In genomic region chr6:31158140-31158862, GRCh38 we compare ENCODE assay signal across 8 cellular contexts. TPM values are rescaled to one million over a fixed set of nuclear protein-coding genes. Genes with fewer than 3 reads are reported as not detected.
A peak's percentile ranks its signal among the peaks of the same experiment; 100 is the strongest.
DNase-seq lines count a peak whose midpoint lies in the region; ATAC-seq and TF ChIP-seq lines count a peak whose summit lies in the region.

Gene TCF19, plus strand, starts transcription at chr6:31158589. Its CDS starts 881 bp downstream, at chr6:31159470.

- WGBS in smooth muscle cell (ENCODE audit: low lambda C conversion rate): under 1% methylated on average over 57 of the region's 65 CpGs

- peaks cover 40% of the 10 kb centered on the region for H3K4me1 Mint-ChIP-seq in WTC11

- peak within 1 kb of the TSS; percentile 96 for H3K4me3 Mint-ChIP-seq in WTC11

- H4K20me1 ChIP-seq in smooth muscle cell (ENCODE audit: low read depth): no peaks in the 10 kb centered on the region

- H3K27me3 Mint-ChIP-seq in WTC11 (ENCODE audit: low read depth): no peaks in the 10 kb centered on the region

- POLR2A ChIA-PET in WTC11 (lab: Charles Lee): interaction anchor here (0.7 to 3.6 kb wide), 6 partner anchors 12 to 253 kb away, joined by 3 to 44 read pairs (median 5); partner anchors contain the start of gene POU5F1

- peak; percentile 83 for ATAC-seq in GM19025 (IDR thresholded peaks at IDR 0.05; ENCODE audit: low read depth, unreplicated experiment)
- ATAC-seq in HG03280 (IDR thresholded peaks at IDR 0.05; ENCODE audit: unreplicated experiment): peak; percentile 89
- peak; percentile 76 for ATAC-seq in WTC11

- H2AFZ ChIP-seq in smooth muscle cell (ENCODE audit: low read depth): peak within 1 kb of the TSS; percentile 98

- no peak for TF ChIP-seq CTCF in AG09319 (IDR thresholded peaks at IDR 0.05; ENCODE audit: low read depth, low read length)
- TF ChIP-seq CTCF in WTC11 (IDR thresholded peaks at IDR 0.05): no peak
- TF ChIP-seq CTCF in cardiac fibroblast (IDR thresholded peaks at IDR 0.05; ENCODE audit: low read depth, low read length): no peak
- TF ChIP-seq CTCF in smooth muscle cell (IDR thresholded peaks at IDR 0.05; ENCODE audit: borderline replicate concordance, insufficient read depth, poor library complexity, severe bottlenecking): no peak

- H3K27ac ChIP-seq in smooth muscle cell (ENCODE audit: low read depth): no peak within 1 kb of the TSS

- peak within 1 kb of the TSS; percentile 93 for H3K27ac Mint-ChIP-seq in WTC11

- H3K4me2 ChIP-seq in smooth muscle cell: peak within 1 kb of the TSS; percentile 94

- peaks cover 41% of the 10 kb centered on the region for H3K36me3 Mint-ChIP-seq in WTC11

- DNase-seq in AG09319 (ENCODE audit: extremely low read depth, low read depth) (peak; percentile 98), NCI-H345 (lab: John Stamatoyannopoulos, UW) (peak; percentile 100), WTC11 (ENCODE audit: low spot score) (peak; percentile 99), cardiac fibroblast (ENCODE audit: low read depth in 2 of 2) (peak; percentile 100), iPS-NIHi7 (ENCODE audit: extremely low spot score) (peak; percentile 99), smooth muscle cell (lab: John Stamatoyannopoulos, UW; ENCODE audit: unreplicated experiment) (peak; percentile 96)

- H3K9ac ChIP-seq in smooth muscle cell (ENCODE audit: low read depth): peak within 1 kb of the TSS; percentile 86

- H3K4me3 ChIP-seq in cardiac fibroblast (replicated peaks in 1 of 2; ENCODE audit: low read depth in 2 of 2, low read length in 2 of 2) (peak within 1 kb of the TSS; percentile 74 to 89), smooth muscle cell (peak within 1 kb of the TSS; percentile 79)

- no peaks in the 10 kb centered on the region for H3K9me3 Mint-ChIP-seq in WTC11

- no peaks in the 10 kb centered on the region for H3K36me3 ChIP-seq in smooth muscle cell (ENCODE audit: low read depth)

- no peaks in the 10 kb centered on the region for H3K27me3 ChIP-seq in smooth muscle cell (ENCODE audit: low read depth)

- H3K9me3 ChIP-seq in smooth muscle cell (replicated peaks; ENCODE audit: low read depth): no peaks in the 10 kb centered on the region

- H3F3A ChIP-seq in smooth muscle cell (ENCODE audit: low read depth): no peaks in the 10 kb centered on the region

- no peaks in the 10 kb centered on the region for H3K79me2 ChIP-seq in smooth muscle cell (ENCODE audit: low read depth)

- H3K4me1 ChIP-seq in smooth muscle cell (ENCODE audit: low read depth): peaks cover 16% of the 10 kb centered on the region

- CTCF ChIA-PET in WTC11 (lab: Charles Lee): interaction anchor here (0.5 to 2.8 kb wide), 26 partner anchors 8 to 284 kb away, joined by 3 to 19 read pairs (median 5); no protein-coding TSS in a partner anchor

TF ChIP-seq in WTC11, 78 proteins besides CTCF, POLR2A, EP300 and RAD21 (continues in another document):
- TF ChIP-seq GABPB1 (CRISPR knock-in tag; IDR thresholded peaks at IDR 0.05): peak; percentile 83
- TF ChIP-seq FOXP1 (CRISPR knock-in tag; IDR thresholded peaks at IDR 0.05; ENCODE audit: borderline replicate concordance): no peak
- no peak for TF ChIP-seq MAX (CRISPR knock-in tag; IDR thresholded peaks at IDR 0.05)
- TF ChIP-seq ELF4 (CRISPR knock-in tag; IDR thresholded peaks at IDR 0.05; ENCODE audit: low read depth): no peak
- no peak for TF ChIP-seq ZNF232 (CRISPR knock-in tag; IDR thresholded peaks at IDR 0.05)
- no peak for TF ChIP-seq IRF2 (CRISPR knock-in tag; IDR thresholded peaks at IDR 0.05; ENCODE audit: borderline replicate concordance, low read depth)
- peak; percentile 60; the same call in 1 of the 2 replicates for TF ChIP-seq FOXK1 (CRISPR knock-in tag; IDR thresholded peaks at IDR 0.05)
- TF ChIP-seq ZNF425 (CRISPR knock-in tag; conservative IDR thresholded peaks at IDR 0.05): no peak
- peak; percentile 84; the same call in 1 of the 2 replicates for TF ChIP-seq E2F4 (CRISPR knock-in tag; IDR thresholded peaks at IDR 0.05; ENCODE audit: borderline replicate concordance, low read depth)
- no peak for TF ChIP-seq ZNF281 (CRISPR knock-in tag; IDR thresholded peaks at IDR 0.05)
- no peak for TF ChIP-seq MLX (CRISPR knock-in tag; IDR thresholded peaks at IDR 0.05)
- no peak for TF ChIP-seq STAT6 (CRISPR knock-in tag; conservative IDR thresholded peaks at IDR 0.05; ENCODE audit: low read depth)

RNA-seq across cellular contexts. Expression of gene TCF19, which starts in this region (rescaled TPM):
- 10.2 to 12.7 TPM (median 10.7 TPM) in 3 replicates for total RNA-seq in WTC11 (2021)
- total RNA-seq in smooth muscle cell: 4.5 and 7.8 TPM in 2 replicates
- polyA plus RNA-seq in smooth muscle cell: 5.4 and 10.5 TPM in 2 replicates
